In genomic region chr3:102354818-102355515, GRCh38 we compare ENCODE assay signal across 13 cellular contexts.
DNase-seq lines count a peak whose midpoint lies in the region; ATAC-seq, FAIRE-seq and TF ChIP-seq lines count a peak whose summit lies in the region.
"Had no signal": no experiment of that assay in that cellular context is flagged by ENCODE, and none has a peak within 500 bp of the region (broad histone marks: within the 10 kb centered on the region; RNA-seq: fewer than 3 reads in every experiment).

No MANE protein-coding gene starts in this region.

- H3K4me3 ChIP-seq in astrocyte (ENCODE audit: insufficient read depth, low read depth, low read length), result no peak overlapping the region
- no peak overlapping the region for H3K4me3 ChIP-seq in keratinocyte (ENCODE audit: control insufficient read depth in 2 of 3, extremely low read depth in 1 of 3, insufficient read depth in 2 of 3, low read depth in 1 of 3, low read length in 3 of 3)
- H3K4me3 ChIP-seq: ascending aorta had no signal

- H3K27me3 Mint-ChIP-seq in astrocyte (ENCODE audit: low read depth, unreplicated experiment), result no peaks in the 10 kb centered on the region

- H3K36me3 ChIP-seq in astrocyte (ENCODE audit: insufficient read depth, low read length) (no peaks in the 10 kb centered on the region), keratinocyte (ENCODE audit: control insufficient read depth in 2 of 2, extremely low read depth in 1 of 2, insufficient read depth in 2 of 2, low read length in 2 of 2) (no peaks in the 10 kb centered on the region)
- H3K36me3 ChIP-seq: ascending aorta had no signal

- dilution Hi-C loops in keratinocyte (cut with MboI; ENCODE audit: extremely low pct_ligation_motif_present, low sequenced_read_pairs), result no loop called here

- H3K36me3 Mint-ChIP-seq in astrocyte (ENCODE audit: low read depth, unreplicated experiment), result no peaks in the 10 kb centered on the region
- H3K36me3 Mint-ChIP-seq: CD14-positive monocyte had no signal

- H3K9me3 ChIP-seq in astrocyte (ENCODE audit: insufficient read depth, low read depth, low read length) (no peaks in the 10 kb centered on the region), keratinocyte (ENCODE audit: control insufficient read depth, low read depth, low read length) (no peaks in the 10 kb centered on the region)
- H3K9me3 ChIP-seq: ascending aorta had no signal

- DNase-seq in Caki2 (ENCODE audit: low read depth), result peak; percentile 27
- DNase-seq in HS-27A (ENCODE audit: low read depth), result peak; percentile 14
- DNase-seq in astrocyte (ENCODE audit: low read depth), result peak; percentile 38
- DNase-seq in keratinocyte (ENCODE audit: low read depth, low spot score), result no peak
- DNase-seq: head of caudate nucleus; NCI-H524 treated with DMSO at 0.1 percent for 48 hours; stimulated activated naive CD4-positive, alpha-beta T cell had no signal

- H3K79me2 ChIP-seq in astrocyte (ENCODE audit: insufficient read depth, low read length), result no peaks in the 10 kb centered on the region
- no peaks in the 10 kb centered on the region for H3K79me2 ChIP-seq in keratinocyte (ENCODE audit: control insufficient read depth, insufficient read depth, low read length)

- ATAC-seq in HG02840 (IDR thresholded peaks at IDR 0.05; ENCODE audit: low FRiP score, unreplicated experiment) (no peak), HG02981 (IDR thresholded peaks at IDR 0.05; ENCODE audit: unreplicated experiment) (no peak), GM21717 (IDR thresholded peaks at IDR 0.05; ENCODE audit: unreplicated experiment) (no peak), HG03469 (IDR thresholded peaks at IDR 0.05; ENCODE audit: unreplicated experiment) (no peak)

- no peak overlapping the region for H3K4me3 Mint-ChIP-seq in astrocyte (ENCODE audit: unreplicated experiment)
- H3K4me3 Mint-ChIP-seq: CD14-positive monocyte had no signal

- H3K27me3 ChIP-seq in astrocyte (ENCODE audit: insufficient read depth, low read length) (no peaks in the 10 kb centered on the region), keratinocyte (ENCODE audit: control insufficient read depth, extremely low read depth, insufficient read depth, low read length) (no peaks in the 10 kb centered on the region)
- H3K27me3 ChIP-seq: ascending aorta had no signal

- H3K9ac ChIP-seq in astrocyte (ENCODE audit: low read length) (no peak overlapping the region), keratinocyte (ENCODE audit: control insufficient read depth, extremely low read depth, insufficient read depth, low read length) (peak overlapping the region; percentile 40)

- H3K4me2 ChIP-seq in astrocyte (ENCODE audit: low read length) (no peak overlapping the region), keratinocyte (ENCODE audit: control insufficient read depth, extremely low read depth, insufficient read depth, low read depth, low read length) (peak overlapping the region; percentile 17)

- H3K27ac ChIP-seq in astrocyte (ENCODE audit: low read depth, low read length) (no peak overlapping the region), keratinocyte (ENCODE audit: control insufficient read depth, insufficient read depth, low read length) (peak overlapping the region; percentile 70)
- H3K27ac ChIP-seq: ascending aorta had no signal

- in situ Hi-C loops in Caki2 (cut with HindIII; ENCODE audit: low pct_unique_long_range_greater_than_20kb, low sequenced_read_pairs), result no loop called here

- FAIRE-seq in astrocyte (lab: Jason Lieb, UNC), result no peak
- peak; percentile 71 for FAIRE-seq in keratinocyte (lab: Jason Lieb, UNC)

- H3K9me3 Mint-ChIP-seq in astrocyte (ENCODE audit: unreplicated experiment), result no peaks in the 10 kb centered on the region

- peak overlapping the region; percentile 48 for H3K27ac Mint-ChIP-seq in astrocyte (ENCODE audit: unreplicated experiment)
- H3K27ac Mint-ChIP-seq: CD14-positive monocyte had no signal

- no peaks in the 10 kb centered on the region for H4K20me1 ChIP-seq in astrocyte (ENCODE audit: insufficient read depth, low read length)
- H4K20me1 ChIP-seq in keratinocyte (ENCODE audit: control insufficient read depth, extremely low read depth, insufficient read depth, low read length), result no peaks in the 10 kb centered on the region

- no peak overlapping the region for H2AFZ ChIP-seq in astrocyte (ENCODE audit: low read depth, low read length)
- H2AFZ ChIP-seq in keratinocyte (ENCODE audit: control insufficient read depth, low read length), result no peak overlapping the region

- peaks cover 19% of the 10 kb centered on the region for H3K4me1 Mint-ChIP-seq in astrocyte (ENCODE audit: low read depth, unreplicated experiment)
- H3K4me1 Mint-ChIP-seq: CD14-positive monocyte had no signal

- H3K4me1 ChIP-seq in astrocyte (ENCODE audit: insufficient read depth, low read length) (peaks cover 3% of the 10 kb centered on the region), keratinocyte (ENCODE audit: control insufficient read depth, extremely low read depth, insufficient read depth, low read length) (peaks cover 22% of the 10 kb centered on the region)
- H3K4me1 ChIP-seq: ascending aorta had no signal

- no peak for TF ChIP-seq CTCF in astrocyte (IDR thresholded peaks at IDR 0.05; ENCODE audit: insufficient read depth, low read depth, low read length)
- TF ChIP-seq CTCF in keratinocyte (optimal IDR thresholded peaks at IDR 0.05 in 1 of 3, IDR thresholded peaks at IDR 0.05 in 1 of 3, conservative IDR thresholded peaks at IDR 0.05 in 1 of 3; ENCODE audit: extremely low read depth in 1 of 3, insufficient read depth in 2 of 3, low read length in 3 of 3), result no peak

- H3K9me1 ChIP-seq in keratinocyte (ENCODE audit: control insufficient read depth, extremely low read depth, insufficient read depth, low read length), result no peaks in the 10 kb centered on the region
